ENCODE assay signal across 10 cellular contexts in the genomic region with DNA sequence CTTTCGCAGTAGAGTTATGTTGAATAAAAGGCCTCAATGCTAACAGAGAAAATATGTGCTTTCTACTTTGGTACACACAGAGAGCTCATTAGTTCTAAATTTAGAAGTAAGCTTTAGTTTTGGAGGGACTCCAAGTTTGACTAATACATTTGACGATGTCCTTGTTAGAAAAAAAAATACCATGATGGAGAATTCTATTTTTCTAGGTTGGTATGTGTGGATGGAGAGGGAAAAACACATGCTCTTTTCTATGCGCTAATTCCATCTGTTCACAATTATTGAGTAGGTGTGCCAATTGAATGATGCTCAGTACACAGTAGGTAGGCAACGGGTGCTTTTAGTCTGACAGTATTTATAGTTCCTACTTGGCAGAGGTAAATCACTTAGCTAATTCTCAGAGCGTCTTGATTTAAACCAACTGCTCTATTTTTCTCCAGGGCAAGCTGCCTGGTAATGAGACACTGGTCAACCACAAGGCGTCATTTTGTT.
A peak's percentile ranks its signal among the peaks of the same experiment; 100 is the strongest.
DNase-seq lines count a peak whose midpoint lies in the region; ATAC-seq and TF ChIP-seq lines count a peak whose summit lies in the region.
"Had no signal": no experiment of that assay in that cellular context is flagged by ENCODE, and none has a peak within 500 bp of the region (broad histone marks: within the 10 kb centered on the region; RNA-seq: fewer than 3 reads in every experiment).

No MANE protein-coding gene starts in this region.

- H3K4me1 Mint-ChIP-seq in T-helper 17 cell: no peaks in the 10 kb centered on the region
- H3K4me1 Mint-ChIP-seq in CD4-positive, alpha-beta T cell (ENCODE audit: low read depth): no peaks in the 10 kb centered on the region
- H3K4me1 Mint-ChIP-seq: naive thymus-derived CD8-positive, alpha-beta T cell had no signal

- peak; percentile 1 for DNase-seq in COR-L47 (lab: John Stamatoyannopoulos, UW)
- DNase-seq in RKO (ENCODE audit: low spot score): peak; percentile 19
- DNase-seq in fibroblast of mammary gland (ENCODE audit: low read depth): peak; percentile 97
- DNase-seq in pulmonary artery endothelial cell (ENCODE audit: low read depth, low spot score): peak; percentile 20
- no peak for DNase-seq in T-helper 17 cell
- no peak for DNase-seq in CD4-positive, alpha-beta T cell
- DNase-seq: naive thymus-derived CD8-positive, alpha-beta T cell had no signal

- no peak overlapping the region for H3K4me3 ChIP-seq in fibroblast of mammary gland (ENCODE audit: control insufficient read depth, low read depth, low read length)

- no peaks in the 10 kb centered on the region for H3K27me3 Mint-ChIP-seq in T-helper 17 cell
- no peaks in the 10 kb centered on the region for H3K27me3 Mint-ChIP-seq in CD4-positive, alpha-beta T cell

- TF ChIP-seq CTCF in fibroblast of mammary gland (conservative IDR thresholded peaks at IDR 0.05; ENCODE audit: control insufficient read depth, insufficient read depth, low read depth, low read length): no peak
- TF ChIP-seq CTCF in CD4-positive, alpha-beta T cell (IDR thresholded peaks at IDR 0.05): no peak

- H3K4me3 Mint-ChIP-seq in T-helper 17 cell: no peak overlapping the region
- no peak overlapping the region for H3K4me3 Mint-ChIP-seq in CD4-positive, alpha-beta T cell
- H3K4me3 Mint-ChIP-seq: naive thymus-derived CD8-positive, alpha-beta T cell; T-helper 1 cell treated with Interleukin-12 subunit alpha and Interleukin-12 subunit beta and Interleukin-4 antibody, amounts not matched to agents 30 μg/mL and 1 μg/mL, for 36 hours had no signal

- intact Hi-C loops in CD4-positive, alpha-beta T cell (cut with DNase I, micrococcal nuclease): no loop called here

- no peak for ATAC-seq in T-helper 17 cell
- ATAC-seq in GM21786 (IDR thresholded peaks at IDR 0.05; ENCODE audit: unreplicated experiment): no peak
- no peak for ATAC-seq in CD4-positive, alpha-beta T cell (ENCODE audit: poor library complexity)
- no peak for ATAC-seq in GM19023 (IDR thresholded peaks at IDR 0.05; ENCODE audit: unreplicated experiment)
- ATAC-seq: naive thymus-derived CD8-positive, alpha-beta T cell had no signal

- no peaks in the 10 kb centered on the region for H3K9me3 ChIP-seq in T-helper 17 cell (ENCODE audit: control insufficient read depth, low read length, poor library complexity, severe bottlenecking)
- no peaks in the 10 kb centered on the region for H3K9me3 ChIP-seq in CD4-positive, alpha-beta T cell (ENCODE audit: control insufficient read depth, low read length)

- H3K36me3 Mint-ChIP-seq in T-helper 17 cell (ENCODE audit: low read depth): no peaks in the 10 kb centered on the region
- no peaks in the 10 kb centered on the region for H3K36me3 Mint-ChIP-seq in CD4-positive, alpha-beta T cell (ENCODE audit: low read depth)
- H3K36me3 Mint-ChIP-seq: naive thymus-derived CD8-positive, alpha-beta T cell had no signal

- no peak overlapping the region for H3K27ac ChIP-seq in CD4-positive, alpha-beta T cell (ENCODE audit: low read depth, low read length)

- no peaks in the 10 kb centered on the region for H3K27me3 ChIP-seq in CD4-positive, alpha-beta T cell (ENCODE audit: control insufficient read depth, insufficient read depth, low read length)

- CTCF ChIA-PET in CD4-positive, alpha-beta T cell (lab: Charles Lee): no interaction called here

- POLR2A ChIA-PET in CD4-positive, alpha-beta T cell (lab: Charles Lee): no interaction called here

- H3K9me3 Mint-ChIP-seq in CD4-positive, alpha-beta T cell: no peaks in the 10 kb centered on the region
- H3K9me3 Mint-ChIP-seq: naive thymus-derived CD8-positive, alpha-beta T cell; T-helper 1 cell treated with Interleukin-12 subunit alpha and Interleukin-12 subunit beta and Interleukin-4 antibody, amounts not matched to agents 30 μg/mL and 1 μg/mL, for 36 hours had no signal

- no peak overlapping the region for H3K27ac Mint-ChIP-seq in T-helper 17 cell
- H3K27ac Mint-ChIP-seq in CD4-positive, alpha-beta T cell: no peak overlapping the region
- H3K27ac Mint-ChIP-seq: naive thymus-derived CD8-positive, alpha-beta T cell; T-helper 1 cell treated with Interleukin-12 subunit alpha and Interleukin-12 subunit beta and Interleukin-4 antibody, amounts not matched to agents 30 μg/mL and 1 μg/mL, for 36 hours had no signal

Comparison
In these comparisons a context has a peak if more than half of its experiments do, and no peak if none do; other contexts are left out.
1. DNase-seq: peak in COR-L47 (single experiment), RKO (single experiment), fibroblast of mammary gland (single experiment) and pulmonary artery endothelial cell (single experiment); none in T-helper 17 cell (0 of 3) and CD4-positive, alpha-beta T cell (0 of 10).